In genomic region chr3:159839561-159840379, GRCh38 we compare ENCODE assay signal across 8 cellular contexts. TPM values are rescaled to one million over a fixed set of nuclear protein-coding genes. Genes with fewer than 3 reads are reported as not detected.
DNase-seq lines count a peak whose midpoint lies in the region; ATAC-seq and TF ChIP-seq lines count a peak whose summit lies in the region.

Gene SCHIP1 (plus strand): TSS chr3:159839861.

- H3K36me3 Mint-ChIP-seq in mesothelial cell of epicardium, result no peaks in the 10 kb centered on the region
- H3K36me3 Mint-ChIP-seq in type B pancreatic cell, result no peaks in the 10 kb centered on the region

- H3K4me1 Mint-ChIP-seq in mesothelial cell of epicardium (peaks cover 62% of the 10 kb centered on the region), type B pancreatic cell (ENCODE audit: unreplicated experiment) (peaks cover 32% of the 10 kb centered on the region)

- peak; percentile 62 to 73 for DNase-seq in NCI-H1930 (lab: John Stamatoyannopoulos, UW)
- peak; percentile 90 for DNase-seq in ecto neural progenitor cell (ENCODE audit: low spot score)
- DNase-seq in mesothelial cell of epicardium (ENCODE audit: low spot score in 2 of 2, unreplicated experiment in 2 of 2), result peak in 1 of 2 experiments; percentile 59
- DNase-seq in type B pancreatic cell (ENCODE audit: extremely low spot score, unreplicated experiment), result peak; percentile 74
- DNase-seq in DMS53 (lab: John Stamatoyannopoulos, UW), result no peak
- no peak for DNase-seq in glomerular visceral epithelial cell (ENCODE audit: extremely low spot score)

- no peaks in the 10 kb centered on the region for H3K9me3 Mint-ChIP-seq in mesothelial cell of epicardium
- H3K9me3 Mint-ChIP-seq in type B pancreatic cell, result no peaks in the 10 kb centered on the region

- no peaks in the 10 kb centered on the region for H3K27me3 Mint-ChIP-seq in mesothelial cell of epicardium (ENCODE audit: low read depth)
- H3K27me3 Mint-ChIP-seq in type B pancreatic cell, result no peaks in the 10 kb centered on the region

- H3K4me3 Mint-ChIP-seq in mesothelial cell of epicardium, result peak within 1 kb of the TSS; percentile 61
- peak within 1 kb of the TSS; percentile 81 for H3K4me3 Mint-ChIP-seq in type B pancreatic cell

- ATAC-seq in GM19035 (IDR thresholded peaks at IDR 0.05; ENCODE audit: unreplicated experiment) (peak; percentile 63), HG03159 (IDR thresholded peaks at IDR 0.05; ENCODE audit: unreplicated experiment) (no peak)

- TF ChIP-seq CTCF in mesothelial cell of epicardium (IDR thresholded peaks at IDR 0.05; ENCODE audit: unreplicated experiment) (no peak), type B pancreatic cell (conservative IDR thresholded peaks at IDR 0.05) (no peak)

- H3K27ac Mint-ChIP-seq in mesothelial cell of epicardium (peak within 1 kb of the TSS; percentile 90), type B pancreatic cell (peak within 1 kb of the TSS; percentile 78)

RNA-seq across cellular contexts. Expression of gene SCHIP1, which starts in this region (rescaled TPM):
- 9.2 to 10.6 TPM (median 9.8 TPM) in 3 replicates for total RNA-seq in mesothelial cell of epicardium
- total RNA-seq in type B pancreatic cell (ENCODE audit: low replicate concordance), result 0.43 and 13.3 TPM in 2 replicates

Comparison
In these comparisons a context has a peak if more than half of its experiments do, and no peak if none do; other contexts are left out.
1. DNase-seq: peak in NCI-H1930 (2 of 2), ecto neural progenitor cell (single experiment) and type B pancreatic cell (single experiment); none in DMS53 (single experiment) and glomerular visceral epithelial cell (single experiment).